In genomic region chr5:92019376-92019990, GRCh38 we compare ENCODE assay signal across 18 cellular contexts.
DNase-seq lines count a peak whose midpoint lies in the region; ATAC-seq and TF ChIP-seq lines count a peak whose summit lies in the region.
"Had no signal": no experiment of that assay in that cellular context is flagged by ENCODE, and none has a peak within 500 bp of the region (broad histone marks: within the 10 kb centered on the region; RNA-seq: fewer than 3 reads in every experiment).

No MANE protein-coding gene starts in this region.

- H3K4me1 Mint-ChIP-seq in MCF 10A (ENCODE audit: insufficient read depth, unreplicated experiment): no peaks in the 10 kb centered on the region
- H3K4me1 Mint-ChIP-seq: central memory CD8-positive, alpha-beta T cell; endodermal cell; IgD-negative memory B cell had no signal

- H3K27ac Mint-ChIP-seq in MCF 10A (ENCODE audit: low read depth, unreplicated experiment): no peak overlapping the region
- H3K27ac Mint-ChIP-seq: activated naive CD8-positive, alpha-beta T cell; endodermal cell; IgD-negative memory B cell; natural killer cell treated with Interleukin-12 subunit alpha and Interleukin-12 subunit beta and Interleukin-15 and Interleukin-18, amount 100 ng/mL, for 72 hours; T-helper 2 cell treated with Interferon-gamma antibody and Interleukin-4, amounts not matched to agents 5 μg/mL and 100 μg/mL, for 36 hours had no signal

- H3K4me3 ChIP-seq in breast epithelium (no peak overlapping the region), brain microvascular endothelial cell (ENCODE audit: low read depth, low read length) (no peak overlapping the region)
- H3K4me3 ChIP-seq: lung had no signal

- POLR2A ChIA-PET in MCF 10A (lab: Yijun Ruan, JAX): no interaction called here

- no peaks in the 10 kb centered on the region for H3K36me3 Mint-ChIP-seq in MCF 10A (ENCODE audit: insufficient read depth, unreplicated experiment)
- H3K36me3 Mint-ChIP-seq: activated naive CD8-positive, alpha-beta T cell; IgD-negative memory B cell; natural killer cell treated with Interleukin-12 subunit alpha and Interleukin-12 subunit beta and Interleukin-15 and Interleukin-18, amount 100 ng/mL, for 72 hours had no signal

- peak; percentile 38 for DNase-seq in MCF 10A (ENCODE audit: unreplicated experiment)
- DNase-seq in breast epithelium (ENCODE audit: low spot score in 2 of 2): no peak
- DNase-seq in NCI-H69 (lab: John Stamatoyannopoulos, UW): peak; percentile 36
- peak; percentile 24 for DNase-seq in brain microvascular endothelial cell
- DNase-seq in NCI-H524 (lab: John Stamatoyannopoulos, UW): no peak
- DNase-seq in NK-92 treated with Interleukin-12 subunit alpha and Interleukin-12 subunit beta, amount 100 ng/mL, for 24 hours (lab: John Stamatoyannopoulos, UW): no peak
- DNase-seq: activated CD4-positive, alpha-beta T cell treated with anti-CD3 and anti-CD28 coated beads for 1 hour; endodermal cell; NCI-H446 treated with DMSO at 0.1 percent for 48 hours had no signal

- no peaks in the 10 kb centered on the region for H3K27me3 ChIP-seq in breast epithelium
- no peaks in the 10 kb centered on the region for H3K27me3 ChIP-seq in brain microvascular endothelial cell (replicated peaks)

- TF ChIP-seq POLR2A in breast epithelium (IDR thresholded peaks at IDR 0.05): no peak

- H3K27ac ChIP-seq in breast epithelium (no peak overlapping the region), brain microvascular endothelial cell (no peak overlapping the region)

- intact Hi-C loops in MCF 10A (cut with micrococcal nuclease) (no loop called here), breast epithelium (cut with DNase I; ENCODE audit: low total_unique reads) (no loop called here)

- in situ Hi-C loops in brain microvascular endothelial cell (cut with HindIII; ENCODE audit: low pct_ligation_motif_present, low sequenced_read_pairs): no loop called here

- no peaks in the 10 kb centered on the region for H3K36me3 ChIP-seq in breast epithelium
- H3K36me3 ChIP-seq in brain microvascular endothelial cell (replicated peaks): no peaks in the 10 kb centered on the region

- H3K4me3 Mint-ChIP-seq in MCF 10A (ENCODE audit: unreplicated experiment): no peak overlapping the region
- H3K4me3 Mint-ChIP-seq: activated naive CD8-positive, alpha-beta T cell; central memory CD8-positive, alpha-beta T cell; endodermal cell; IgD-negative memory B cell; natural killer cell treated with Interleukin-12 subunit alpha and Interleukin-12 subunit beta and Interleukin-15 and Interleukin-18, amount 100 ng/mL, for 72 hours; T-helper 2 cell treated with Interferon-gamma antibody and Interleukin-4, amounts not matched to agents 5 μg/mL and 100 μg/mL, for 36 hours had no signal

- TF ChIP-seq CTCF in MCF 10A (IDR thresholded peaks at IDR 0.05; ENCODE audit: unreplicated experiment): no peak
- TF ChIP-seq CTCF in breast epithelium (IDR thresholded peaks at IDR 0.05): no peak
- no peak for TF ChIP-seq CTCF in brain microvascular endothelial cell (IDR thresholded peaks at IDR 0.05; ENCODE audit: low read depth, low read length, missing control alignments)

- peaks cover 18% of the 10 kb centered on the region for H3K27me3 Mint-ChIP-seq in MCF 10A (ENCODE audit: insufficient read depth, unreplicated experiment)
- H3K27me3 Mint-ChIP-seq: activated naive CD8-positive, alpha-beta T cell; central memory CD8-positive, alpha-beta T cell; IgD-negative memory B cell; natural killer cell treated with Interleukin-12 subunit alpha and Interleukin-12 subunit beta and Interleukin-15 and Interleukin-18, amount 100 ng/mL, for 72 hours had no signal

- no peaks in the 10 kb centered on the region for H3K9me3 ChIP-seq in breast epithelium

- CTCF ChIA-PET in MCF 10A (lab: Yijun Ruan, JAX): no interaction called here

- no peaks in the 10 kb centered on the region for H3K4me1 ChIP-seq in breast epithelium

- no TSS peak for BruUV-seq in MCF 10A (replicated peaks; lab: Mats Ljungman, UMichigan)

- H3K9me3 Mint-ChIP-seq in MCF 10A (ENCODE audit: unreplicated experiment): no peaks in the 10 kb centered on the region
- H3K9me3 Mint-ChIP-seq: endodermal cell; T-helper 2 cell treated with Interferon-gamma antibody and Interleukin-4, amounts not matched to agents 5 μg/mL and 100 μg/mL, for 36 hours had no signal

- ATAC-seq in GM18909 (IDR thresholded peaks at IDR 0.05; ENCODE audit: poor library complexity, unreplicated experiment) (no peak), HG03342 (IDR thresholded peaks at IDR 0.05; ENCODE audit: unreplicated experiment) (no peak)
- ATAC-seq: natural killer cell treated with Interleukin-12 subunit alpha and Interleukin-12 subunit beta and Interleukin-15 and Interleukin-18, amount 100 ng/mL, for 72 hours; Right ventricle myocardium inferior had no signal

Comparison
In these comparisons a context has a peak if more than half of its experiments do, and no peak if none do; other contexts are left out.
1. DNase-seq: peak in MCF 10A (single experiment), NCI-H69 (single experiment) and brain microvascular endothelial cell (single experiment); none in breast epithelium (0 of 2), NCI-H524 (0 of 2) and NK-92 treated with Interleukin-12 subunit alpha and Interleukin-12 subunit beta, amount 100 ng/mL, for 24 hours (single experiment).